Comparison of ENCODE assay signal across 8 cellular contexts in genomic region chr18:34976534-34976898, GRCh38.
DNase-seq lines count a peak whose midpoint lies in the region; ATAC-seq and TF ChIP-seq lines count a peak whose summit lies in the region.

No MANE protein-coding gene starts in this region.

- peak overlapping the region; percentile 96 for H3K4me2 ChIP-seq in MM.1S (ENCODE audit: low read depth, low read length)

- DNase-seq in GM12865 (ENCODE audit: low read depth): no peak
- DNase-seq in MM.1S: no peak
- no peak for DNase-seq in esophagus muscularis mucosa (ENCODE audit: extremely low spot score)
- no peak for DNase-seq in prostate gland (ENCODE audit: low spot score)
- DNase-seq in putamen (ENCODE audit: low spot score): no peak

- ATAC-seq in GM21737 (IDR thresholded peaks at IDR 0.05; ENCODE audit: unreplicated experiment) (no peak), HG03565 (IDR thresholded peaks at IDR 0.05; ENCODE audit: unreplicated experiment) (no peak), GM18870 (IDR thresholded peaks at IDR 0.05; ENCODE audit: unreplicated experiment) (no peak)

- whole genome bisulfite sequencing in esophagus muscularis mucosa: 4% methylated on average over 13 of the region's 19 CpGs
- WGBS in prostate gland: 2% methylated on average over 19 of the region's 19 CpGs

- TF ChIP-seq CTCF in GM12865 (IDR thresholded peaks at IDR 0.05; ENCODE audit: insufficient read depth, low read depth, low read length, missing control alignments): no peak
- TF ChIP-seq CTCF in MM.1S (IDR thresholded peaks at IDR 0.05; ENCODE audit: low read length): no peak
- no peak for TF ChIP-seq CTCF in esophagus muscularis mucosa (IDR thresholded peaks at IDR 0.05)
- no peak for TF ChIP-seq CTCF in prostate gland (IDR thresholded peaks at IDR 0.05)

- intact Hi-C loops in esophagus muscularis mucosa (cut with DNase I): no loop called here
- intact Hi-C loops in prostate gland (cut with DNase I): no loop called here

- H3K27me3 ChIP-seq in MM.1S (replicated peaks; ENCODE audit: insufficient read depth, low read length): no peaks in the 10 kb centered on the region
- no peaks in the 10 kb centered on the region for H3K27me3 ChIP-seq in esophagus muscularis mucosa
- H3K27me3 ChIP-seq in prostate gland (replicated peaks; ENCODE audit: insufficient read depth): no peaks in the 10 kb centered on the region

- peak overlapping the region; percentile 98 for H2AFZ ChIP-seq in MM.1S (ENCODE audit: low read length)

- no peak for TF ChIP-seq EP300 in esophagus muscularis mucosa (IDR thresholded peaks at IDR 0.05)

- H3K27ac ChIP-seq in MM.1S (ENCODE audit: low read length): no peak overlapping the region
- peak overlapping the region; percentile 27 to 81 (median 68) for H3K27ac ChIP-seq in esophagus muscularis mucosa (replicated peaks in 1 of 4)
- H3K27ac ChIP-seq in prostate gland: no peak overlapping the region

- H3K36me3 ChIP-seq in MM.1S (replicated peaks; ENCODE audit: insufficient read depth, low read length) (no peaks in the 10 kb centered on the region), esophagus muscularis mucosa (no peaks in the 10 kb centered on the region), prostate gland (no peaks in the 10 kb centered on the region)

- no peaks in the 10 kb centered on the region for H3K9me2 ChIP-seq in MM.1S (replicated peaks; ENCODE audit: insufficient read depth, low read length)

- peaks cover 19% of the 10 kb centered on the region for H3F3A ChIP-seq in MM.1S (ENCODE audit: insufficient read depth, low read length)

- H4K20me1 ChIP-seq in MM.1S (ENCODE audit: insufficient read depth, low read length): no peaks in the 10 kb centered on the region

- H3K79me2 ChIP-seq in MM.1S (ENCODE audit: low read length): no peaks in the 10 kb centered on the region

- H3K9ac ChIP-seq in MM.1S (ENCODE audit: low read length): peak overlapping the region; percentile 47; the same call in 1 of the 2 replicates

- H3K4me3 ChIP-seq in GM12865 (ENCODE audit: low read depth, low read length) (peak overlapping the region; percentile 73), MM.1S (ENCODE audit: low read length) (peak overlapping the region; percentile 87), esophagus muscularis mucosa (peak overlapping the region; percentile 79 to 94 (median 86)), prostate gland (peak overlapping the region; percentile 44 to 64)

- TF ChIP-seq POLR2A in esophagus muscularis mucosa (IDR thresholded peaks at IDR 0.05; ENCODE audit: low read depth): no peak
- TF ChIP-seq POLR2A in prostate gland (IDR thresholded peaks at IDR 0.05): no peak

- H3K9me3 ChIP-seq in MM.1S (replicated peaks; ENCODE audit: insufficient read depth, low read length): no peaks in the 10 kb centered on the region
- no peaks in the 10 kb centered on the region for H3K9me3 ChIP-seq in esophagus muscularis mucosa
- no peaks in the 10 kb centered on the region for H3K9me3 ChIP-seq in prostate gland

- H3K4me1 ChIP-seq in MM.1S (ENCODE audit: low read length) (peaks cover 6% of the 10 kb centered on the region), esophagus muscularis mucosa (peaks cover 15 to 32% (median 31%) of the 10 kb centered on the region in 4 donors), prostate gland (replicated peaks) (no peaks in the 10 kb centered on the region)

Comparison
In these comparisons a context has a peak if more than half of its experiments do, and no peak if none do; other contexts are left out.
1. H3K27ac ChIP-seq: peak in esophagus muscularis mucosa (4 of 4); none in MM.1S (single experiment) and prostate gland (0 of 2).
2. Peak in every context shown above with its lines, with median percentiles within 50 percentile points of each other: H3K4me3 ChIP-seq.